23 cellular contexts compared by ENCODE assay signal in the genomic region with DNA sequence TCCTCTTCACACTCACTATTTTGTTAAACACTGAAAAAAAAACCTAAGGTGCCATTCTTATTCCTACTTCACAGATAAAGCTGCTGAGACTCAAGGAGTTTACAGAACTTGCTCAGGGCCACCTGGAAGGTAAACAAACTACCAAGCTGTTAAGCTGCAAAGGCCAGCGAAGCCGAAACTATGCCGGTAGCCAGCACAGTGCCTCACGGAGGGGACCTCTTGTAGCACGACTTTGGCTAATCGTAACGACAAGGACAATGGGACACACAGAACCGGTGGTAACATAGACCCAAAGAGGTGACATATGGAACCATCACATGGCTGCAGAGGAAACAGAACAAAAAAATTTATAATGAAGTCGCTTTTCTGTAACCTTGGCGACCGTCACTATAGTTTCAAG.
A peak's percentile ranks its signal among the peaks of the same experiment; 100 is the strongest.
DNase-seq lines count a peak whose midpoint lies in the region; ATAC-seq, FAIRE-seq and TF ChIP-seq lines count a peak whose summit lies in the region.
"Had no signal": no experiment of that assay in that cellular context is flagged by ENCODE, and none has a peak within 500 bp of the region (broad histone marks: within the 10 kb centered on the region; RNA-seq: fewer than 3 reads in every experiment).

No MANE protein-coding gene starts in this region.

- H3K9ac ChIP-seq in K562 (ENCODE audit: insufficient read depth in 1 of 2, low read depth in 2 of 2, low read length in 2 of 2) (no peak overlapping the region), endodermal cell (ENCODE audit: extremely low read depth, low read length, poor library complexity, severe bottlenecking) (no peak overlapping the region)

- no peak overlapping the region for H3K4me2 ChIP-seq in K562 (ENCODE audit: insufficient read depth, low read length)

- TF ChIP-seq POLR2A in K562 (conservative IDR thresholded peaks at IDR 0.05): no peak

- no peak for TF ChIP-seq RAD21 in K562 (CRISPR knock-in tag; conservative IDR thresholded peaks at IDR 0.05 in 1 of 2, IDR thresholded peaks at IDR 0.05 in 1 of 2)

- BruUV-seq in K562 (replicated peaks; lab: Mats Ljungman, UMichigan): no TSS peak

- H3K4me3 Mint-ChIP-seq in endodermal cell: no peak overlapping the region
- H3K4me3 Mint-ChIP-seq: CD4-positive, alpha-beta T cell; HFFc6; IgD-negative memory B cell had no signal

- intact Hi-C loops in Right ventricle myocardium superior (cut with DNase I): no loop called here
- intact Hi-C loops in K562 (cut with micrococcal nuclease): no loop called here

- no peak for TF ChIP-seq CTCF in right atrium auricular region (IDR thresholded peaks at IDR 0.05)
- no peak for TF ChIP-seq CTCF in K562 (IDR thresholded peaks at IDR 0.05 in 2 of 3, conservative IDR thresholded peaks at IDR 0.05 in 1 of 3; ENCODE audit: insufficient read depth in 2 of 3, low read depth in 1 of 3, low read length in 3 of 3)
- TF ChIP-seq CTCF in endodermal cell (conservative IDR thresholded peaks at IDR 0.05): peak; percentile 20

- WGBS in K562 (ENCODE audit: insufficient coverage, low coverage, missing lambda C conversion rate): 51% methylated on average over 9 of the region's 11 CpGs
- 92 to 96% methylated on average over 9 to 11 of the region's 11 CpGs for WGBS in endodermal cell (ENCODE audit: insufficient coverage in 1 of 2, insufficient read length in 1 of 2), 2 experiments

- H3K4me1 ChIP-seq in right atrium auricular region (no peaks in the 10 kb centered on the region), K562 (replicated peaks in 1 of 2; ENCODE audit: control insufficient read depth in 2 of 2, insufficient read depth in 2 of 2, low read length in 2 of 2) (peaks cover 0 to 6% of the 10 kb centered on the region in 2 experiments; a peak in 3 of 5 replicates), endodermal cell (ENCODE audit: control insufficient read depth, insufficient read depth, low read length) (no peaks in the 10 kb centered on the region)
- H3K4me1 ChIP-seq: Caco-2 had no signal

- H3K79me2 ChIP-seq in K562 (ENCODE audit: control insufficient read depth, insufficient read depth, low read length): no peaks in the 10 kb centered on the region

- H3K4me3 ChIP-seq in right atrium auricular region (no peak overlapping the region), K562 (no peak overlapping the region), endodermal cell (ENCODE audit: low read length) (no peak overlapping the region)

- no peak for FAIRE-seq in K562 (lab: Jason Lieb, UNC)
- FAIRE-seq: A204.1, D721Med, GM12891, GM19239, HepG2 had no signal

- H3K9me3 ChIP-seq in right atrium auricular region (no peaks in the 10 kb centered on the region), K562 (replicated peaks; ENCODE audit: control insufficient read depth, insufficient read depth, low read depth, low read length) (no peaks in the 10 kb centered on the region), endodermal cell (ENCODE audit: control insufficient read depth, low read length) (no peaks in the 10 kb centered on the region)
- H3K9me3 ChIP-seq: Caco-2 had no signal

- no peaks in the 10 kb centered on the region for H3K27me3 ChIP-seq in right atrium auricular region
- H3K27me3 ChIP-seq in K562 (ENCODE audit: control insufficient read depth in 2 of 2, insufficient read depth in 2 of 2, low read length in 2 of 2): no peaks in the 10 kb centered on the region; a peak in 1 of 5 replicates
- no peaks in the 10 kb centered on the region for H3K27me3 ChIP-seq in endodermal cell (ENCODE audit: control insufficient read depth, insufficient read depth, low read length, poor library complexity, severe bottlenecking)

- H3K27ac ChIP-seq in right atrium auricular region (no peak overlapping the region), K562 (ENCODE audit: extremely low read depth, low read depth, low read length) (no peak overlapping the region), endodermal cell (ENCODE audit: low read depth, low read length) (no peak overlapping the region)
- H3K27ac ChIP-seq: C4-2B had no signal

- H4K20me1 ChIP-seq in K562 (replicated peaks; ENCODE audit: control insufficient read depth, insufficient read depth, low read length): no peaks in the 10 kb centered on the region

- no peaks in the 10 kb centered on the region for H3K36me3 Mint-ChIP-seq in endodermal cell (ENCODE audit: low read depth)
- H3K36me3 Mint-ChIP-seq: IgD-negative memory B cell had no signal

- H3K9me3 Mint-ChIP-seq in endodermal cell: no peaks in the 10 kb centered on the region
- H3K9me3 Mint-ChIP-seq: CD4-positive, alpha-beta T cell; HFFc6 had no signal

- POLR2A ChIA-PET in K562 (lab: Yijun Ruan, JAX): no interaction called here

- no peak overlapping the region for H2AFZ ChIP-seq in K562 (ENCODE audit: low read depth, low read length)

- TF ChIP-seq EP300 in K562 (IDR thresholded peaks at IDR 0.05; ENCODE audit: low read length): no peak

- H3K4me1 Mint-ChIP-seq in endodermal cell: peaks cover 4% of the 10 kb centered on the region
- H3K4me1 Mint-ChIP-seq: IgD-negative memory B cell had no signal

- CTCF ChIA-PET in K562 (lab: Yijun Ruan, JAX; ENCODE audit: low intra/inter-chr PET ratio): no interaction called here

- H3K27me3 Mint-ChIP-seq in endodermal cell (ENCODE audit: insufficient read depth): no peaks in the 10 kb centered on the region

- in situ Hi-C loops in K562 (cut with MboI): no loop called here

- DNase-seq in right atrium auricular region (ENCODE audit: low spot score) (peak; percentile 23), Right ventricle myocardium superior (no peak), K562 (ENCODE audit: extremely low read depth in 1 of 4, low spot score in 3 of 4) (no peak), endodermal cell (no peak), GM03348 (ENCODE audit: low spot score) (no peak), GM19240 (ENCODE audit: insufficient read length, low spot score) (no peak)
- DNase-seq: AML-193; Caco-2; CD4-positive, alpha-beta T cell; DMS79 treated with DMSO at 0.1 percent for 48 hours; GOT3; H7; HFFc6; KG1 had no signal

- H3K27ac Mint-ChIP-seq in endodermal cell: no peak overlapping the region
- H3K27ac Mint-ChIP-seq: CD4-positive, alpha-beta T cell; HFFc6; IgD-negative memory B cell had no signal

- ATAC-seq in Right ventricle myocardium superior (ENCODE audit: poor library complexity) (no peak), K562 (no peak), HG02973 (IDR thresholded peaks at IDR 0.05; ENCODE audit: unreplicated experiment) (no peak)
- ATAC-seq: HCT116, HepG2 had no signal

- no peaks in the 10 kb centered on the region for H3K36me3 ChIP-seq in right atrium auricular region
- no peaks in the 10 kb centered on the region for H3K36me3 ChIP-seq in K562 (ENCODE audit: control insufficient read depth, insufficient read depth, low read length)
- H3K36me3 ChIP-seq in endodermal cell (ENCODE audit: control insufficient read depth, insufficient read depth, low read length): no peaks in the 10 kb centered on the region

- no peaks in the 10 kb centered on the region for H3K9me1 ChIP-seq in K562 (ENCODE audit: control insufficient read depth, insufficient read depth, low read length)

TF ChIP-seq in K562, 482 proteins besides CTCF, POLR2A, EP300 and RAD21:
- TF ChIP-seq RFX1 (IDR thresholded peaks at IDR 0.05) (peak; percentile 42), HMGN3 (IDR thresholded peaks at IDR 0.05; ENCODE audit: borderline replicate concordance, extremely low read depth, insufficient read length, low read depth, low read length) (no peak), CLOCK (CRISPR knock-in tag; IDR thresholded peaks at IDR 0.05; ENCODE audit: borderline replicate concordance) (no peak)
- TF ChIP-seq, protein P1, sequence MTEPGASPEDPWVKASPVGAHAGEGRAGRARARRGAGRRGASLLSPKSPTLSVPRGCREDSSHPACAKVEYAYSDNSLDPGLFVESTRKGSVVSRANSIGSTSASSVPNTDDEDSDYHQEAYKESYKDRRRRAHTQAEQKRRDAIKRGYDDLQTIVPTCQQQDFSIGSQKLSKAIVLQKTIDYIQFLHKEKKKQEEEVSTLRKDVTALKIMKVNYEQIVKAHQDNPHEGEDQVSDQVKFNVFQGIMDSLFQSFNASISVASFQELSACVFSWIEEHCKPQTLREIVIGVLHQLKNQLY (CRISPR knock-in tag; conservative IDR thresholded peaks at IDR 0.05): no peak
